ENCODE assay signal across 17 cellular contexts in genomic region chr11:58621586-58622262, GRCh38. TPM values are rescaled to one million over a fixed set of nuclear protein-coding genes. Genes with fewer than 3 reads are reported as not detected.
DNase-seq lines count a peak whose midpoint lies in the region; ATAC-seq, FAIRE-seq and TF ChIP-seq lines count a peak whose summit lies in the region.
"Had no signal": no experiment of that assay in that cellular context is flagged by ENCODE, and none has a peak within 500 bp of the region (broad histone marks: within the 10 kb centered on the region; RNA-seq: fewer than 3 reads in every experiment).

No MANE protein-coding gene starts in this region.

- H3K4me3 ChIP-seq in CD8-positive, alpha-beta T cell (ENCODE audit: low read depth, low read length): no peak overlapping the region
- H3K4me3 ChIP-seq in Karpas-422 (ENCODE audit: low read length) (no peak overlapping the region), hepatocyte (no peak overlapping the region)

- no peak for DNase-seq in CD8-positive, alpha-beta T cell
- DNase-seq in GM19239 (ENCODE audit: insufficient read length, low spot score) (no peak), Karpas-422 (no peak), hepatocyte (ENCODE audit: low spot score) (no peak), NCI-H2196 treated with DMSO at 0.1 percent for 48 hours (lab: John Stamatoyannopoulos, UW; ENCODE audit: unreplicated experiment) (no peak)
- DNase-seq: activated CD4-positive, CD25-positive, alpha-beta regulatory T cell; BE2C; naive B cell; NCI-H1105 treated with DMSO at 0.1 percent for 48 hours; NCI-H446; stimulated activated CD4-positive, alpha-beta T cell treated with anti-CD3 and anti-CD28 coated beads, Interleukin-4, amount 100 ng/mL, for 1 hour; stimulated activated naive CD4-positive, alpha-beta T cell treated with Interleukin-2 at 50 U/mL for 16 hours had no signal

- H3K9me3 Mint-ChIP-seq in CD8-positive, alpha-beta T cell: no peaks in the 10 kb centered on the region
- H3K9me3 Mint-ChIP-seq: central memory CD8-positive, alpha-beta T cell; naive B cell had no signal

- H3K9me3 ChIP-seq in CD8-positive, alpha-beta T cell (ENCODE audit: low read length): no peaks in the 10 kb centered on the region
- no peaks in the 10 kb centered on the region for H3K9me3 ChIP-seq in Karpas-422 (ENCODE audit: low read length)
- H3K9me3 ChIP-seq in hepatocyte (ENCODE audit: low read depth): no peaks in the 10 kb centered on the region
- H3K9me3 ChIP-seq: BE2C had no signal

- no peak for TF ChIP-seq CTCF in CD8-positive, alpha-beta T cell (IDR thresholded peaks at IDR 0.05)
- TF ChIP-seq CTCF in hepatocyte (IDR thresholded peaks at IDR 0.05; ENCODE audit: poor library complexity): no peak

- H3K27ac Mint-ChIP-seq in CD8-positive, alpha-beta T cell: peak overlapping the region; percentile 69

- WGBS in hepatocyte (ENCODE audit: low lambda C conversion rate, missing lambda C conversion rate): 92% methylated on average over 4 of the region's 4 CpGs

- peaks cover 28% of the 10 kb centered on the region for H3K79me2 ChIP-seq in Karpas-422 (ENCODE audit: low read length)
- H3K79me2 ChIP-seq in hepatocyte: no peaks in the 10 kb centered on the region

- H4K20me1 ChIP-seq in Karpas-422 (ENCODE audit: insufficient read depth, low read depth, low read length) (no peaks in the 10 kb centered on the region), hepatocyte (ENCODE audit: insufficient read depth, poor library complexity, severe bottlenecking) (no peaks in the 10 kb centered on the region)

- H3K4me2 ChIP-seq in Karpas-422 (ENCODE audit: low read depth, low read length, poor library complexity, severe bottlenecking): no peak overlapping the region
- H3K4me2 ChIP-seq in hepatocyte: no peak overlapping the region

- peaks cover 7% of the 10 kb centered on the region for H3K4me1 ChIP-seq in CD8-positive, alpha-beta T cell (ENCODE audit: insufficient read depth, low read length)
- H3K4me1 ChIP-seq in Karpas-422 (ENCODE audit: low read length) (no peaks in the 10 kb centered on the region), hepatocyte (ENCODE audit: insufficient read depth) (no peaks in the 10 kb centered on the region)
- H3K4me1 ChIP-seq: BE2C had no signal

- FAIRE-seq in GM19239 (lab: Jason Lieb, UNC): peak; percentile 78
- FAIRE-seq: HepG2 had no signal

- peaks cover 7% of the 10 kb centered on the region for H3K4me1 Mint-ChIP-seq in CD8-positive, alpha-beta T cell (ENCODE audit: low read depth)
- H3K4me1 Mint-ChIP-seq: central memory CD8-positive, alpha-beta T cell had no signal

- H3K9me2 ChIP-seq in Karpas-422 (replicated peaks; ENCODE audit: insufficient read depth, low read length): no peaks in the 10 kb centered on the region
- H3K9me2 ChIP-seq in hepatocyte (replicated peaks; ENCODE audit: insufficient read depth): no peaks in the 10 kb centered on the region

- H3K27me3 Mint-ChIP-seq in CD8-positive, alpha-beta T cell (ENCODE audit: low read depth): no peaks in the 10 kb centered on the region
- H3K27me3 Mint-ChIP-seq: central memory CD8-positive, alpha-beta T cell; naive B cell had no signal

- CTCF ChIA-PET in CD8-positive, alpha-beta T cell (lab: Charles Lee): interaction anchor here (0.9 to 1.6 kb wide), 4 partner anchors 9 to 54 kb away, joined by 3 to 8 read pairs (median 4); no protein-coding TSS in a partner anchor

- H2AFZ ChIP-seq in Karpas-422 (ENCODE audit: low read length): no peak overlapping the region
- no peak overlapping the region for H2AFZ ChIP-seq in hepatocyte

- H3K27ac ChIP-seq in CD8-positive, alpha-beta T cell (ENCODE audit: low read depth, low read length): no peak overlapping the region
- H3K27ac ChIP-seq in Karpas-422 (ENCODE audit: low read length) (no peak overlapping the region), hepatocyte (no peak overlapping the region)

- H3K4me3 Mint-ChIP-seq in CD8-positive, alpha-beta T cell: no peak overlapping the region
- H3K4me3 Mint-ChIP-seq: central memory CD8-positive, alpha-beta T cell; naive B cell had no signal

- peaks cover 79% of the 10 kb centered on the region for H3K36me3 Mint-ChIP-seq in CD8-positive, alpha-beta T cell

- intact Hi-C loops in CD8-positive, alpha-beta T cell (cut with DNase I, micrococcal nuclease): no loop called here

- peaks cover 51% of the 10 kb centered on the region for H3K36me3 ChIP-seq in CD8-positive, alpha-beta T cell (ENCODE audit: insufficient read depth, low read length)
- H3K36me3 ChIP-seq in Karpas-422 (ENCODE audit: insufficient read depth, low read length): peaks cover 80% of the 10 kb centered on the region
- peaks cover 4% of the 10 kb centered on the region for H3K36me3 ChIP-seq in hepatocyte (replicated peaks; ENCODE audit: insufficient read depth, low read depth)

- no peaks in the 10 kb centered on the region for H3K27me3 ChIP-seq in CD8-positive, alpha-beta T cell (ENCODE audit: insufficient read depth, low read length)
- no peaks in the 10 kb centered on the region for H3K27me3 ChIP-seq in Karpas-422 (ENCODE audit: low read length)
- no peaks in the 10 kb centered on the region for H3K27me3 ChIP-seq in hepatocyte
- H3K27me3 ChIP-seq: BE2C had no signal

- POLR2A ChIA-PET in CD8-positive, alpha-beta T cell (lab: Charles Lee): no interaction called here

- H3K9ac ChIP-seq in Karpas-422 (ENCODE audit: low read length): no peak overlapping the region

- ATAC-seq in CD8-positive, alpha-beta T cell: peak; percentile 29
- ATAC-seq in HG03442 (IDR thresholded peaks at IDR 0.05; ENCODE audit: unreplicated experiment) (peak; percentile 65), esophagus mucosa (peak; percentile 64), HG03571 (IDR thresholded peaks at IDR 0.05; ENCODE audit: unreplicated experiment) (no peak)
- ATAC-seq: HepG2 had no signal

RNA-seq across cellular contexts. Expression of gene CNTF, which starts 0.7 kb away (rescaled TPM):
- 1 to 10 TPM; 3.7 TPM for total RNA-seq in CD8-positive, alpha-beta T cell
- 0.76 TPM for total RNA-seq in esophagus mucosa
- 0.76 and 4.1 TPM in 2 replicates for total RNA-seq in Karpas-422 (2014; rRNA removed; shearing (Covaris generic); ENCODE audit: low replicate concordance)
- total RNA-seq in hepatocyte: 3.1 and 3.6 TPM in 2 replicates
- not detected in 2 replicates for polyA plus RNA-seq in hepatocyte

RNA-seq across cellular contexts. Expression of gene ZFP91, which starts 42.9 kb away (rescaled TPM):
- 10 to 100 TPM; 56.1 to 56.5 TPM for total RNA-seq in CD8-positive, alpha-beta T cell
- total RNA-seq in esophagus mucosa (33.8 TPM), hepatocyte (42.0 and 45.9 TPM in 2 replicates)
- 30.7 and 49.4 TPM in 2 replicates for total RNA-seq in Karpas-422 (2014; rRNA removed; shearing (Covaris generic); ENCODE audit: low replicate concordance)
- polyA plus RNA-seq in hepatocyte: 13.7 and 15.4 TPM in 2 replicates

RNA-seq across cellular contexts. Expression of gene LPXN, which starts 46.1 kb away (rescaled TPM):
- total RNA-seq in CD8-positive, alpha-beta T cell: 10 to 100 TPM; 28.1 to 31.3 TPM
- total RNA-seq in esophagus mucosa (1.7 TPM), hepatocyte (3.1 and 3.2 TPM in 2 replicates)
- total RNA-seq in Karpas-422 (2014; rRNA removed; shearing (Covaris generic); ENCODE audit: low replicate concordance): 127 and 179 TPM in 2 replicates
- polyA plus RNA-seq in hepatocyte: 2.3 and 3.7 TPM in 2 replicates
